21 cellular contexts compared by ENCODE assay signal in genomic region chr20:25480156-25480555, GRCh38.
"Had no signal": no experiment of that assay in that cellular context is flagged by ENCODE, and none has a peak within 500 bp of the region (broad histone marks: within the 10 kb centered on the region; RNA-seq: fewer than 3 reads in every experiment).

No MANE protein-coding gene starts in this region.

- H3K9me3 ChIP-seq: psoas muscle, right lobe of liver, sigmoid colon, stomach, thoracic aorta, thyroid gland, tibial nerve, upper lobe of left lung, vagina had no signal

- H3K4me3 ChIP-seq: neural progenitor cell, psoas muscle, right lobe of liver, sigmoid colon, stomach, thoracic aorta, thyroid gland, tibial nerve, upper lobe of left lung, vagina had no signal

- H3K4me2 ChIP-seq: neural progenitor cell had no signal

- H3K27me3 ChIP-seq: neural progenitor cell, right lobe of liver, sigmoid colon, stomach, thyroid gland, tibial nerve, upper lobe of left lung, vagina had no signal

- H3K9ac ChIP-seq: neural progenitor cell, parathyroid adenoma had no signal

- DNase-seq: natural killer cell; occipital lobe; right lobe of liver; small intestine; stimulated activated CD4-positive, alpha-beta T cell treated with anti-CD3 and anti-CD28 coated beads, Interleukin-15, amount 100 ng/mL, for 24 hours; stimulated activated CD4-positive, alpha-beta T cell treated with anti-CD3 and anti-CD28 coated beads, Interleukin-2, amount 100 ng/mL, for 24 hours; stimulated activated CD4-positive, alpha-beta T cell treated with anti-CD3 and anti-CD28 coated beads, Interleukin-2, amount 100 ng/mL, for 48 hours; stimulated activated CD4-positive, alpha-beta T cell treated with anti-CD3 and anti-CD28 coated beads, Interleukin-4, amount 100 ng/mL, for 24 hours; stimulated activated naive B cell treated with anti-CD40 and anti-IgM and Interleukin-4, amounts not matched to agents 10 μg/mL and 1 μg/mL and 100 μg/mL, for 72 hours; stimulated activated naive CD4-positive, alpha-beta T cell treated with Interleukin-2 at 50 U/mL for 16 hours; stomach; thyroid gland; trophoblast cell had no signal

- H3K27ac ChIP-seq: neural progenitor cell, parathyroid adenoma, psoas muscle, right lobe of liver, sigmoid colon, stomach, thoracic aorta, thyroid gland, tibial nerve, upper lobe of left lung, vagina had no signal

- H3K36me3 ChIP-seq: neural progenitor cell had no signal

- H3K4me1 ChIP-seq: neural progenitor cell, parathyroid adenoma, psoas muscle, right lobe of liver, sigmoid colon, stomach, thyroid gland, tibial nerve, upper lobe of left lung had no signal
